8 cellular contexts compared by ENCODE assay signal in genomic region chr11:67613960-67614715, GRCh38. TPM values are rescaled to one million over a fixed set of nuclear protein-coding genes. Genes with fewer than 3 reads are reported as not detected.
DNase-seq lines count a peak whose midpoint lies in the region; ATAC-seq and TF ChIP-seq lines count a peak whose summit lies in the region.

No MANE protein-coding gene starts in this region.

- DNase-seq in IMR-90 (peak; percentile 13), T-helper 9 cell (peak; percentile 69), astrocyte of the spinal cord (ENCODE audit: low read depth, low spot score) (peak; percentile 29), kidney tubule cell (ENCODE audit: low spot score) (peak; percentile 82), NCI-H446 treated with DMSO at 0.1 percent for 48 hours (lab: John Stamatoyannopoulos, UW) (no peak)
- peak; percentile 68 for DNase-seq in stimulated activated CD4-positive, alpha-beta T cell treated with anti-CD3 and anti-CD28 coated beads, Interleukin-2, amount 100 ng/mL, for 48 hours

- POLR2A ChIA-PET in IMR-90 (lab: Charles Lee; ENCODE audit: unreplicated experiment): no interaction called here

- no peak overlapping the region for H3K14ac ChIP-seq in IMR-90 (replicated peaks; ENCODE audit: low read depth, low read length)

- H2BK5ac ChIP-seq in IMR-90 (ENCODE audit: low read depth, low read length, poor library complexity, severe bottlenecking): no peak overlapping the region

- intact Hi-C loops in IMR-90 (cut with micrococcal nuclease): no loop called here

- H3K4me1 ChIP-seq in ES-I3 (ENCODE audit: insufficient read depth, low read length) (peaks cover 25% of the 10 kb centered on the region), IMR-90 (ENCODE audit: control insufficient read depth, insufficient read depth, low read length) (no peaks in the 10 kb centered on the region)

- H4K20me1 ChIP-seq in IMR-90 (ENCODE audit: insufficient read depth, low read length): no peaks in the 10 kb centered on the region; the same call in 1 of the 2 replicates

- H3K18ac ChIP-seq in IMR-90 (ENCODE audit: low read depth, low read length): no peak overlapping the region

- ATAC-seq in GM21447 (IDR thresholded peaks at IDR 0.05; ENCODE audit: unreplicated experiment) (peak; percentile 86), IMR-90 (ENCODE audit: low read depth) (peak; percentile 75)

- no peak overlapping the region for H2BK15ac ChIP-seq in IMR-90 (ENCODE audit: low read depth, low read length)

- H3K9ac ChIP-seq in ES-I3 (ENCODE audit: low read depth, low read length) (peak overlapping the region; percentile 41; the same call in 1 of the 2 replicates), IMR-90 (ENCODE audit: low read depth, low read length) (no peak overlapping the region)

- no peaks in the 10 kb centered on the region for H3K9me1 ChIP-seq in IMR-90 (ENCODE audit: insufficient read depth, low read length)

- 0 out of 2 replicates have a peak overlapping the region, but pooled peaks have one; percentile 24 for H2AK5ac ChIP-seq in IMR-90 (ENCODE audit: low read depth, low read length)

- no peak overlapping the region for H3K27ac ChIP-seq in IMR-90 (ENCODE audit: insufficient read depth, low read length)

- H3K23ac ChIP-seq in IMR-90 (ENCODE audit: low read depth, low read length): no peak overlapping the region

- peaks cover 20% of the 10 kb centered on the region for H3K27me3 ChIP-seq in IMR-90 (ENCODE audit: control insufficient read depth, insufficient read depth, low read length)

- no peak overlapping the region for H4K5ac ChIP-seq in IMR-90 (ENCODE audit: low read depth, low read length)

- no peak overlapping the region for H3K4ac ChIP-seq in IMR-90 (ENCODE audit: low read depth, low read length)

- no TSS peak for BruUV-seq in IMR-90 (replicated peaks; lab: Mats Ljungman, UMichigan)

- in situ Hi-C loops in IMR-90 (cut with MboI; ENCODE audit: low sequenced_read_pairs): no loop called here
- in situ Hi-C loops in astrocyte of the spinal cord (cut with HindIII; ENCODE audit: low sequenced_read_pairs): no loop called here

- H3K36me3 ChIP-seq in ES-I3 (ENCODE audit: insufficient read depth, low read length) (0 out of 2 replicates have a peak, but pooled peaks cover 2% of the 10 kb centered on the region), IMR-90 (ENCODE audit: control insufficient read depth, insufficient read depth, low read length) (peaks cover 31% of the 10 kb centered on the region)

- CTCF ChIA-PET in IMR-90 (lab: Yijun Ruan, JAX): interaction anchor here (0.6 to 1.5 kb wide), 4 partner anchors 12 to 50 kb away, joined by 4 to 6 read pairs (median 4); partner anchors contain the start of gene NUDT8

- 34% methylated on average over 7 of the region's 23 CpGs; no CpG with 5 or more reads in 1 of the 2 experiments for WGBS in IMR-90 (ENCODE audit: extremely low coverage in 2 of 2, insufficient read length in 1 of 2), 2 experiments

- peak overlapping the region; percentile 78 for H2AK9ac ChIP-seq in IMR-90 (replicated peaks; ENCODE audit: low read depth, low read length, poor library complexity)

- H3K4me3 ChIP-seq in IMR-90 (ENCODE audit: insufficient read depth, low read depth, low read length) (no peak overlapping the region), astrocyte of the spinal cord (ENCODE audit: low read depth, low read length) (peak overlapping the region; percentile 13)

- peaks cover under 1% of the 10 kb centered on the region in 2 experiments; a peak in 1 of 4 replicates for H3K79me1 ChIP-seq in IMR-90 (ENCODE audit: low read depth in 1 of 2, low read length in 2 of 2)

- H4K91ac ChIP-seq in IMR-90 (ENCODE audit: insufficient read depth, low read depth, low read length): no peak overlapping the region

- peak overlapping the region in 1 of 2 experiments; percentile 75; a peak in 1 of 4 replicates for H4K8ac ChIP-seq in IMR-90 (ENCODE audit: low read depth in 2 of 2, low read length in 2 of 2)

- H2AFZ ChIP-seq in IMR-90 (replicated peaks; ENCODE audit: low read length, poor library complexity): peak overlapping the region; percentile 85

- H3K4me2 ChIP-seq in IMR-90 (ENCODE audit: low read depth, low read length): no peak overlapping the region

- TF ChIP-seq CTCF in IMR-90 (conservative IDR thresholded peaks at IDR 0.05; ENCODE audit: low read depth, low read length) (peak; percentile 58), astrocyte of the spinal cord (IDR thresholded peaks at IDR 0.05; ENCODE audit: low read depth, low read length) (peak; percentile 82)

- TF ChIP-seq POLR2A in IMR-90 (IDR thresholded peaks at IDR 0.05; ENCODE audit: low read depth, low read length): no peak

- dilution Hi-C loops in IMR-90 (cut with HindIII; ENCODE audit: low sequenced_read_pairs, unreplicated experiment): no loop called here

- no peak overlapping the region for H2BK20ac ChIP-seq in IMR-90 (ENCODE audit: low read depth, low read length)

- H2BK120ac ChIP-seq in IMR-90 (ENCODE audit: low read depth, low read length): no peak overlapping the region

- H3K9me3 ChIP-seq in ES-I3 (ENCODE audit: control insufficient read depth, insufficient read depth, low read length): no peaks in the 10 kb centered on the region
- H3K9me3 ChIP-seq in IMR-90 (ENCODE audit: control insufficient read depth, insufficient read depth, low read length): no peaks in the 10 kb centered on the region

- H3K56ac ChIP-seq in IMR-90 (ENCODE audit: extremely low read depth, insufficient read depth, low read length): no peak overlapping the region

- TF ChIP-seq RAD21 in IMR-90 (IDR thresholded peaks at IDR 0.05; ENCODE audit: low read length): peak; percentile 31

TF ChIP-seq in IMR-90, 13 proteins besides CTCF, POLR2A, EP300 and RAD21:
- no peak for TF ChIP-seq CEBPB (IDR thresholded peaks at IDR 0.05; ENCODE audit: low read depth, low read length)
- TF ChIP-seq CHD1 (IDR thresholded peaks at IDR 0.05; ENCODE audit: low read depth, low read length): no peak
- no peak for TF ChIP-seq RFX5 (IDR thresholded peaks at IDR 0.05; ENCODE audit: low read depth, low read length)
- TF ChIP-seq, protein P1, sequence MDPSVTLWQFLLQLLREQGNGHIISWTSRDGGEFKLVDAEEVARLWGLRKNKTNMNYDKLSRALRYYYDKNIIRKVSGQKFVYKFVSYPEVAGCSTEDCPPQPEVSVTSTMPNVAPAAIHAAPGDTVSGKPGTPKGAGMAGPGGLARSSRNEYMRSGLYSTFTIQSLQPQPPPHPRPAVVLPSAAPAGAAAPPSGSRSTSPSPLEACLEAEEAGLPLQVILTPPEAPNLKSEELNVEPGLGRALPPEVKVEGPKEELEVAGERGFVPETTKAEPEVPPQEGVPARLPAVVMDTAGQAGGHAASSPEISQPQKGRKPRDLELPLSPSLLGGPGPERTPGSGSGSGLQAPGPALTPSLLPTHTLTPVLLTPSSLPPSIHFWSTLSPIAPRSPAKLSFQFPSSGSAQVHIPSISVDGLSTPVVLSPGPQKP (IDR thresholded peaks at IDR 0.05; ENCODE audit: borderline replicate concordance, low read depth, low read length): no peak
- TF ChIP-seq SMC3 (IDR thresholded peaks at IDR 0.05; ENCODE audit: low read depth, low read length): no peak; the same call in 1 of the 2 replicates
- TF ChIP-seq USF2 (IDR thresholded peaks at IDR 0.05; ENCODE audit: low read depth, low read length): no peak
- TF ChIP-seq FOS (IDR thresholded peaks at IDR 0.05; ENCODE audit: low read depth, low read length): no peak
- TF ChIP-seq BHLHE40 (IDR thresholded peaks at IDR 0.05; ENCODE audit: low read depth, low read length): no peak
- no peak for TF ChIP-seq NFE2L2 (IDR thresholded peaks at IDR 0.05; ENCODE audit: low read depth, low read length)
- TF ChIP-seq RCOR1 (IDR thresholded peaks at IDR 0.05; ENCODE audit: insufficient replicate concordance, low read length): no peak
- no peak for TF ChIP-seq MAZ (IDR thresholded peaks at IDR 0.05; ENCODE audit: borderline replicate concordance, low read depth, low read length)
- no peak for TF ChIP-seq MAFK (IDR thresholded peaks at IDR 0.05; ENCODE audit: low read depth, low read length)
- TF ChIP-seq MXI1 (IDR thresholded peaks at IDR 0.05; ENCODE audit: borderline replicate concordance, low read depth, low read length): no peak

RNA-seq across cellular contexts. Expression of gene NDUFV1, which starts 7.4 kb away (rescaled TPM):
- total RNA-seq in IMR-90 (2012; rRNA removed): 119 and 120 TPM in 2 replicates
- 133 and 148 TPM in 2 replicates for polyA plus RNA-seq in IMR-90 (2012; rRNA removed)
- polyA plus RNA-seq in IMR-90 (2012; cell fraction: cytosol; rRNA removed): 171 and 178 TPM in 2 replicates
- 491 and 899 TPM in 2 replicates for polyA plus RNA-seq in IMR-90 (2012; cell fraction: nucleus; rRNA removed; ENCODE audit: low replicate concordance)

RNA-seq across cellular contexts. Expression of gene NUDT8, which starts 15.6 kb away (rescaled TPM):
- total RNA-seq in IMR-90 (2012; rRNA removed): 0.83 and 1.4 TPM in 2 replicates
- polyA plus RNA-seq in IMR-90 (2012; rRNA removed): 2.5 and 3.2 TPM in 2 replicates
- polyA plus RNA-seq in IMR-90 (2012; cell fraction: cytosol; rRNA removed): 4.3 and 4.7 TPM in 2 replicates
- 4.2 and 7.7 TPM in 2 replicates for polyA plus RNA-seq in IMR-90 (2012; cell fraction: nucleus; rRNA removed; ENCODE audit: low replicate concordance)

RNA-seq across cellular contexts. Expression of gene TBX10, which starts 25.4 kb away (rescaled TPM):
- not detected in 2 replicates for total RNA-seq in IMR-90 (2012; rRNA removed)
- not detected in 2 replicates for polyA plus RNA-seq in IMR-90 (2012; rRNA removed)
- not detected in 2 replicates for polyA plus RNA-seq in IMR-90 (2012; cell fraction: cytosol; rRNA removed)
- polyA plus RNA-seq in IMR-90 (2012; cell fraction: nucleus; rRNA removed; ENCODE audit: low replicate concordance): not detected in 2 replicates

RNA-seq across cellular contexts. Expression of gene GSTP1, which starts 30.5 kb away (rescaled TPM):
- 947 and 1,000 TPM in 2 replicates for total RNA-seq in IMR-90 (2012; rRNA removed)
- polyA plus RNA-seq in IMR-90 (2012; rRNA removed): 1,539 and 1,653 TPM in 2 replicates
- 997 and 1,624 TPM in 2 replicates for polyA plus RNA-seq in IMR-90 (2012; cell fraction: cytosol; rRNA removed)
- 354 and 763 TPM in 2 replicates for polyA plus RNA-seq in IMR-90 (2012; cell fraction: nucleus; rRNA removed; ENCODE audit: low replicate concordance)

RNA-seq across cellular contexts. Expression of gene ACY3, which starts 36.4 kb away (rescaled TPM):
- not detected in 2 replicates for total RNA-seq in IMR-90 (2012; rRNA removed)
- not detected in 2 replicates for polyA plus RNA-seq in IMR-90 (2012; rRNA removed)
- polyA plus RNA-seq in IMR-90 (2012; cell fraction: cytosol; rRNA removed): not detected in 2 replicates
- not detected in 2 replicates for polyA plus RNA-seq in IMR-90 (2012; cell fraction: nucleus; rRNA removed; ENCODE audit: low replicate concordance)
